In genomic region chr19:53865918-53866696, GRCh38 we compare ENCODE assay signal across 8 cellular contexts. TPM values are rescaled to one million over a fixed set of nuclear protein-coding genes. Genes with fewer than 3 reads are reported as not detected.
A peak's percentile ranks its signal among the peaks of the same experiment; 100 is the strongest.
DNase-seq lines count a peak whose midpoint lies in the region; ATAC-seq and TF ChIP-seq lines count a peak whose summit lies in the region.

No MANE protein-coding gene starts in this region.

- no TSS peak for BruUV-seq in Calu3 (replicated peaks; lab: Mats Ljungman, UMichigan)

- intact Hi-C loops in Calu3 (cut with micrococcal nuclease; ENCODE audit: unreplicated experiment): loop anchor here (1.0 to 2.0 kb wide), 2 partner anchors 24 to 115 kb away; no protein-coding TSS in a partner anchor

- POLR2A ChIA-PET in activated CD8-positive, alpha-beta T cell treated with anti-CD3 and anti-CD28 coated beads, Interleukin-2, amount 10 ng/mL, durations not matched to agents 7 days and 5 days (lab: Charles Lee): interaction anchor here (0.8 to 2.1 kb wide), 5 partner anchors 9 to 19 kb away, joined by 4 to 6 read pairs (median 5); no protein-coding TSS in a partner anchor

- peaks cover 79% of the 10 kb centered on the region for H3K36me3 Mint-ChIP-seq in Calu3 (ENCODE audit: insufficient read depth, unreplicated experiment)
- H3K36me3 Mint-ChIP-seq in activated CD8-positive, alpha-beta T cell treated with anti-CD3 and anti-CD28 coated beads, Interleukin-2, amount 10 ng/mL, durations not matched to agents 7 days and 5 days (ENCODE audit: low read depth): peaks cover 12% of the 10 kb centered on the region

- TF ChIP-seq CTCF in Calu3 (IDR thresholded peaks at IDR 0.05; ENCODE audit: unreplicated experiment): no peak

- CTCF ChIA-PET in Calu3 (lab: Charles Lee): interaction anchor here (0.6 to 1.1 kb wide), 8 partner anchors 25 to 231 kb away, joined by 3 to 5 read pairs (median 4); no protein-coding TSS in a partner anchor
- CTCF ChIA-PET in activated CD8-positive, alpha-beta T cell treated with anti-CD3 and anti-CD28 coated beads, Interleukin-2, amount 10 ng/mL, durations not matched to agents 7 days and 5 days (lab: Charles Lee): interaction anchor here (0.9 to 2.5 kb wide), 5 partner anchors 13 to 164 kb away, joined by 3 to 16 read pairs (median 5); partner anchors contain the start of gene PRKCG

- H3K4me3 ChIP-seq in endocrine pancreas (ENCODE audit: control insufficient read depth, insufficient read depth, low read length): peak overlapping the region; percentile 35

- no peaks in the 10 kb centered on the region for H3K9me3 Mint-ChIP-seq in Calu3 (ENCODE audit: low read depth, unreplicated experiment)
- H3K9me3 Mint-ChIP-seq in activated CD8-positive, alpha-beta T cell treated with anti-CD3 and anti-CD28 coated beads, Interleukin-2, amount 10 ng/mL, durations not matched to agents 7 days and 5 days (ENCODE audit: insufficient read depth): no peaks in the 10 kb centered on the region

- H3K9me3 ChIP-seq in endocrine pancreas (ENCODE audit: control insufficient read depth, low read length): no peaks in the 10 kb centered on the region

- no peaks in the 10 kb centered on the region for H3K36me3 ChIP-seq in endocrine pancreas (ENCODE audit: control insufficient read depth, insufficient read depth, low read length)

- H3K4me3 Mint-ChIP-seq in Calu3 (ENCODE audit: low read depth, unreplicated experiment): peak overlapping the region; percentile 95
- H3K4me3 Mint-ChIP-seq in activated CD8-positive, alpha-beta T cell treated with anti-CD3 and anti-CD28 coated beads, Interleukin-2, amount 10 ng/mL, durations not matched to agents 7 days and 5 days: peak overlapping the region; percentile 97

- no peaks in the 10 kb centered on the region for H3K27me3 Mint-ChIP-seq in Calu3 (ENCODE audit: unreplicated experiment)
- no peaks in the 10 kb centered on the region for H3K27me3 Mint-ChIP-seq in activated CD8-positive, alpha-beta T cell treated with anti-CD3 and anti-CD28 coated beads, Interleukin-2, amount 10 ng/mL, durations not matched to agents 7 days and 5 days (ENCODE audit: low read depth)

- peak; percentile 94 for DNase-seq in Calu3
- DNase-seq in M059J (ENCODE audit: low read depth): peak; percentile 84
- peak; percentile 76 for DNase-seq in activated CD8-positive, alpha-beta T cell treated with anti-CD3 and anti-CD28 coated beads, Interleukin-2, amount 10 ng/mL, durations not matched to agents 7 days and 5 days
- peak; percentile 69 to 81 for DNase-seq in lung microvascular endothelial cell (ENCODE audit: low read depth in 2 of 2)
- DNase-seq in stimulated activated CD8-positive, alpha-beta memory T cell treated with anti-CD3 and anti-CD28 coated beads, Interleukin-15, amount 100 ng/mL, for 48 hours (ENCODE audit: low read depth in 2 of 2): peak; percentile 62 to 68

- H3K9ac ChIP-seq in endocrine pancreas (ENCODE audit: control insufficient read depth, insufficient read depth, low read length): peak overlapping the region; percentile 70

- peaks cover 46% of the 10 kb centered on the region for H3K4me1 Mint-ChIP-seq in Calu3 (ENCODE audit: low read depth, unreplicated experiment)
- H3K4me1 Mint-ChIP-seq in activated CD8-positive, alpha-beta T cell treated with anti-CD3 and anti-CD28 coated beads, Interleukin-2, amount 10 ng/mL, durations not matched to agents 7 days and 5 days (ENCODE audit: low read depth): peaks cover 30% of the 10 kb centered on the region

- no peaks in the 10 kb centered on the region for H3K4me1 ChIP-seq in endocrine pancreas (ENCODE audit: control insufficient read depth, insufficient read depth, low read length)

- peak; percentile 24 for ATAC-seq in activated CD8-positive, alpha-beta T cell treated with anti-CD3 and anti-CD28 coated beads, Interleukin-2, amount 10 ng/mL, durations not matched to agents 7 days and 5 days
- ATAC-seq in GM21825 (IDR thresholded peaks at IDR 0.05; ENCODE audit: unreplicated experiment) (no peak), HG03025 (IDR thresholded peaks at IDR 0.05; ENCODE audit: low FRiP score, unreplicated experiment) (no peak)

- H3K27me3 ChIP-seq in endocrine pancreas (ENCODE audit: control insufficient read depth, insufficient read depth, low read length): no peaks in the 10 kb centered on the region

- H3K27ac Mint-ChIP-seq in Calu3 (ENCODE audit: unreplicated experiment): peak overlapping the region; percentile 99
- peak overlapping the region; percentile 94 for H3K27ac Mint-ChIP-seq in activated CD8-positive, alpha-beta T cell treated with anti-CD3 and anti-CD28 coated beads, Interleukin-2, amount 10 ng/mL, durations not matched to agents 7 days and 5 days

RNA-seq across cellular contexts. Expression of gene MYADM, which starts 1.6 kb away (rescaled TPM):
- total RNA-seq in Calu3 (2022) (366 and 464 TPM in 2 replicates), lung microvascular endothelial cell (4.8 and 8.3 TPM in 2 replicates)
- total RNA-seq in M059J (2014; rRNA removed; shearing (Covaris generic)): 26.6 and 41.1 TPM in 2 replicates
- total RNA-seq in activated CD8-positive, alpha-beta T cell treated with anti-CD3 and anti-CD28 coated beads, Interleukin-2, amount 10 ng/mL, durations not matched to agents 7 days and 5 days: 10 to 100 TPM; 92.9 to 98.1 TPM

RNA-seq across cellular contexts. Expression of gene PRKCG, which starts 15.9 kb away (rescaled TPM):
- total RNA-seq in Calu3 (2022) (45.4 and 59.6 TPM in 2 replicates), lung microvascular endothelial cell (not detected in 2 replicates)
- total RNA-seq in M059J (2014; rRNA removed; shearing (Covaris generic)): not detected in 2 replicates
- total RNA-seq in activated CD8-positive, alpha-beta T cell treated with anti-CD3 and anti-CD28 coated beads, Interleukin-2, amount 10 ng/mL, durations not matched to agents 7 days and 5 days: not detected

RNA-seq across cellular contexts. Expression of gene NLRP12, which starts 42.0 kb away (rescaled TPM):
- total RNA-seq in Calu3 (2022) (0.15 TPM in 1 of 2 replicates, not detected in the other), lung microvascular endothelial cell (0.40 and 0.44 TPM in 2 replicates)
- not detected in 2 replicates for total RNA-seq in M059J (2014; rRNA removed; shearing (Covaris generic))
- total RNA-seq in activated CD8-positive, alpha-beta T cell treated with anti-CD3 and anti-CD28 coated beads, Interleukin-2, amount 10 ng/mL, durations not matched to agents 7 days and 5 days: not detected

RNA-seq across cellular contexts. Expression of gene CACNG7, which starts 43.0 kb away (rescaled TPM):
- total RNA-seq in Calu3 (2022) (not detected in 2 replicates), lung microvascular endothelial cell (under 0.01 TPM in 1 of 2 replicates, not detected in the other)
- total RNA-seq in M059J (2014; rRNA removed; shearing (Covaris generic)): not detected in 2 replicates
- not detected for total RNA-seq in activated CD8-positive, alpha-beta T cell treated with anti-CD3 and anti-CD28 coated beads, Interleukin-2, amount 10 ng/mL, durations not matched to agents 7 days and 5 days

Comparison
In these comparisons a context has a peak if more than half of its experiments do, and no peak if none do; other contexts are left out.
1. RNA of gene PRKCG, which starts 15.9 kb away (total RNA-seq): 45.4 to 59.6 TPM in Calu3; not detected in activated CD8-positive, alpha-beta T cell treated with anti-CD3 and anti-CD28 coated beads, Interleukin-2, amount 10 ng/mL, durations not matched to agents 7 days and 5 days, not detected in M059J and not detected in lung microvascular endothelial cell; every median in the first group is over 10 times any median in the second.
2. Peak in every context shown above with its lines, with median percentiles within 50 percentile points of each other: DNase-seq.